Comparison of ENCODE assay signal across 1 cellular context in the genomic region with DNA sequence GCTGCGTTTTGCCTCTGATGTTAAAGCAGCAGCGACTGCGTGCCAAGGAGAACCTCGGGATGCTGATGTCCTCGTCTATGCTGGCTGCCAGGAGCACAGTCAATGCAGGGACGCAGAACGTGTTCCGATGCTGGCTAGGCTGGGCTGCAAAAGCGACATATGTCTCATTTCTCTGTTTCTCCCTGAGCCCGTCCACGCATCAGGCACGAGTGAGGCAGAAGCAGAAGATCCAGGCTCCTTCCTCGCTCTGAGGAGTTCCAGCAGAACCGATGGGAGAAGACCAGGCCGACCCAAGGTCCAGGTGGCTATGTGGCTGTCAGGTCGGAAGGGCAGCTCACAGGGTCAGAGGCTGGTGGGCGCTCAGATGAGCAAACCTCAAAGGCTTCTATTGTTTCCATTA.
TF ChIP-seq lines count a peak whose summit lies in the region.

No MANE protein-coding gene starts in this region.

TF ChIP-seq in H1, 55 proteins besides CTCF, POLR2A, EP300 and RAD21:
- TF ChIP-seq, protein P1, sequence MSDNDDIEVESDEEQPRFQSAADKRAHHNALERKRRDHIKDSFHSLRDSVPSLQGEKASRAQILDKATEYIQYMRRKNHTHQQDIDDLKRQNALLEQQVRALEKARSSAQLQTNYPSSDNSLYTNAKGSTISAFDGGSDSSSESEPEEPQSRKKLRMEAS (IDR thresholded peaks at IDR 0.05) = no peak
- TF ChIP-seq BCL11A (IDR thresholded peaks at IDR 0.05; ENCODE audit: low read depth in 2 of 2, low read length in 2 of 2) (no peak), KDM4A (IDR thresholded peaks at IDR 0.05; ENCODE audit: low read depth, low read length, severe bottlenecking) (no peak), POU5F1 (IDR thresholded peaks at IDR 0.05; ENCODE audit: low read depth, low read length) (no peak)
- TF ChIP-seq, protein P2, sequence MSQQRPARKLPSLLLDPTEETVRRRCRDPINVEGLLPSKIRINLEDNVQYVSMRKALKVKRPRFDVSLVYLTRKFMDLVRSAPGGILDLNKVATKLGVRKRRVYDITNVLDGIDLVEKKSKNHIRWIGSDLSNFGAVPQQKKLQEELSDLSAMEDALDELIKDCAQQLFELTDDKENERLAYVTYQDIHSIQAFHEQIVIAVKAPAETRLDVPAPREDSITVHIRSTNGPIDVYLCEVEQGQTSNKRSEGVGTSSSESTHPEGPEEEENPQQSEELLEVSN (IDR thresholded peaks at IDR 0.05) = no peak
